21 cellular contexts compared by ENCODE assay signal in the genomic region with DNA sequence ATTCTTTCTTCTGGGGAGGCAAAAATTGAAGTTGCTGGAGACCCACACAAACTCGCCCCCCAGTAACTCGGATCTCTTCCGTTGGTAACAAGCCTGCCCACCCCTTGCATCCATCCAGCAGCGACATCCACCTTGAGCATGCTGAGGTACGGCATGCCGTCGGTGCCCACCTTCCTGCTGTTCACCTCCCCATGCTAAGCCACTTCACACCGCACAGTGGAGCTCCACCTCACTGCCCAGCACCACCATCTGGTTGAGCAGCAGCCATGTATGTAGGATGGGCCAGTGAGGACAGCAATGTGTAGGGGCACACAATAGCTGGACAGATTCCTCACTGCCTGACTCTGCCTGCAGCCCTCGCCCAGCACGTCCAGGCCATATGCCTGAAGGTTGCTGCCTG.
"Had no signal": no experiment of that assay in that cellular context is flagged by ENCODE, and none has a peak within 500 bp of the region (broad histone marks: within the 10 kb centered on the region; RNA-seq: fewer than 3 reads in every experiment).

No MANE protein-coding gene starts in this region.

- H3K4me3 ChIP-seq: ascending aorta, colonic mucosa, gastroesophageal sphincter, heart left ventricle, skin epidermis, suprapubic skin, transverse colon had no signal

- H3K36me3 ChIP-seq: ascending aorta, colonic mucosa, gastroesophageal sphincter, heart left ventricle, suprapubic skin, transverse colon had no signal

- H3K9me3 ChIP-seq: ascending aorta, colonic mucosa, gastroesophageal sphincter, heart left ventricle, suprapubic skin, transverse colon had no signal

- H3K36me3 Mint-ChIP-seq: activated naive CD4-positive, alpha-beta T cell treated with anti-CD3 and anti-CD28 coated beads, Interleukin-2, amount 50 U/mL, for 24 hours; naive thymus-derived CD4-positive, alpha-beta T cell had no signal

- DNase-seq: activated CD4-positive, CD25-positive, alpha-beta regulatory T cell treated with anti-CD3 and anti-CD28 coated beads, Interleukin-2, amount 50 U/mL, for 72 hours; activated effector memory CD4-positive, alpha-beta T cell treated with anti-CD3 and anti-CD28 coated beads, Interleukin-2, amount 50 U/mL, for 16 hours; activated T-cell treated with anti-CD3 and anti-CD28 coated beads, Interleukin-2, amount 50 U/mL, for 72 hours; colonic mucosa; heart left ventricle; naive thymus-derived CD4-positive, alpha-beta T cell; nucleus accumbens; right cardiac atrium; stimulated activated CD4-positive, alpha-beta T cell treated with anti-CD3 and anti-CD28 coated beads, Interleukin-15, amount 100 ng/mL, for 24 hours; stimulated activated CD4-positive, alpha-beta T cell treated with anti-CD3 and anti-CD28 coated beads, Interleukin-2, amount 100 ng/mL, for 48 hours; stimulated activated naive CD8-positive, alpha-beta T cell treated with anti-CD3 and anti-CD28 coated beads, Interleukin-15, amount 100 ng/mL, for 72 hours; transverse colon had no signal

- H3K4me3 Mint-ChIP-seq: activated naive CD4-positive, alpha-beta T cell treated with anti-CD3 and anti-CD28 coated beads, Interleukin-2, amount 50 U/mL, for 24 hours; activated T-cell treated with anti-CD3 and anti-CD28 coated beads, Interleukin-2, amount 50 U/mL, for 72 hours; central memory CD8-positive, alpha-beta T cell; memory B cell; naive thymus-derived CD4-positive, alpha-beta T cell; stimulated activated naive CD8-positive, alpha-beta T cell treated with anti-CD3 and anti-CD28 coated beads, Interleukin-15, amount 100 ng/mL, for 72 hours had no signal

- H3K27ac ChIP-seq: ascending aorta, colonic mucosa, gastroesophageal sphincter, heart left ventricle, skin epidermis, suprapubic skin, transverse colon had no signal

- H3K9me3 Mint-ChIP-seq: activated naive CD4-positive, alpha-beta T cell treated with anti-CD3 and anti-CD28 coated beads, Interleukin-2, amount 50 U/mL, for 24 hours; activated T-cell treated with anti-CD3 and anti-CD28 coated beads, Interleukin-2, amount 50 U/mL, for 72 hours; central memory CD8-positive, alpha-beta T cell; memory B cell had no signal

- H3K27ac Mint-ChIP-seq: activated naive CD4-positive, alpha-beta T cell treated with anti-CD3 and anti-CD28 coated beads, Interleukin-2, amount 50 U/mL, for 24 hours; activated T-cell treated with anti-CD3 and anti-CD28 coated beads, Interleukin-2, amount 50 U/mL, for 72 hours; memory B cell; naive thymus-derived CD4-positive, alpha-beta T cell; progenitor cell of endocrine pancreas had no signal

- H3K27me3 ChIP-seq: ascending aorta had no signal

- ATAC-seq: activated T-cell treated with anti-CD3 and anti-CD28 coated beads, Interleukin-2, amount 50 U/mL, for 72 hours; esophagus mucosa; gastroesophageal sphincter; heart left ventricle; naive thymus-derived CD4-positive, alpha-beta T cell; right cardiac atrium; stimulated activated naive CD8-positive, alpha-beta T cell treated with anti-CD3 and anti-CD28 coated beads, Interleukin-15, amount 100 ng/mL, for 72 hours had no signal

- H3K4me1 ChIP-seq: ascending aorta, colonic mucosa had no signal
